ENCODE assay signal across 21 cellular contexts in the genomic region with DNA sequence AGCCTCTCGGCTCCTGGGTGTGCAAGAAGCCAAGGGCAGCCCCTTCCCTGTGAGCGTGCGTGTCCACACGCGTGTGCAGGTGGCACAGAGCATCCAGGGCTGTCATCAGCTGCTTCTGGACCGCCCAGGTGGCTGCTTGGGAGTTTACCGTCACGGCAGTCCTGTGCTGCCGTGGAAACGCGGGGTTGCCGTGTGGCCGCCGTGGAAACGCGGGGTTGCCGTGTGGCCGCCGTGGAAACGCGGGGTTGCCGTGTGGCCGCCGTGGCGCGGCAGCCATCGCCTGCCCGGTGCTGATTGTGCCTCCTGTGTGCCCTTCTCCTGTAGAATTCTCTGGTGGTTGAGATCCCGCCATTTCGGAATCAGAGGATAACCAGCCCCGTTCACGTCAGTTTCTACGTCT.
DNase-seq lines count a peak whose midpoint lies in the region; ATAC-seq and TF ChIP-seq lines count a peak whose summit lies in the region.
"Had no signal": no experiment of that assay in that cellular context is flagged by ENCODE, and none has a peak within 500 bp of the region (broad histone marks: within the 10 kb centered on the region; RNA-seq: fewer than 3 reads in every experiment).

No MANE protein-coding gene starts in this region.

- no peak overlapping the region for H4K8ac ChIP-seq in mesendoderm (ENCODE audit: low read depth, low read length)

- H3K79me1 ChIP-seq in mesendoderm (ENCODE audit: low read length) = no peaks in the 10 kb centered on the region

- H3K4me3 ChIP-seq in BLaER1 treated with 17β-estradiol and CSF1 and Interleukin-3, amounts not matched to agents 10 nM and 100 nM = no peak overlapping the region
- no peak overlapping the region for H3K4me3 ChIP-seq in WERI-Rb-1 (ENCODE audit: low read depth, low read length)
- H3K4me3 ChIP-seq in mesendoderm (ENCODE audit: low read length) = no peak overlapping the region
- H3K4me3 ChIP-seq: A549, GM23338, PC-9 had no signal

- no peak overlapping the region for H2AK5ac ChIP-seq in mesendoderm (ENCODE audit: low read length)

- no peaks in the 10 kb centered on the region for H3K27me3 ChIP-seq in BLaER1 treated with 17β-estradiol and CSF1 and Interleukin-3, amounts not matched to agents 10 nM and 100 nM
- H3K27me3 ChIP-seq in WERI-Rb-1 (ENCODE audit: insufficient read depth, low read depth, severe bottlenecking) (no peaks in the 10 kb centered on the region), mesendoderm (ENCODE audit: insufficient read depth, low read length, poor library complexity) (no peaks in the 10 kb centered on the region)

- peaks cover 6 to 57% (median 31%) of the 10 kb centered on the region in 11 experiments; a peak in 19 of 22 replicates for H3K36me3 ChIP-seq in BLaER1 treated with 17β-estradiol and CSF1 and Interleukin-3, amounts not matched to agents 10 nM and 100 nM
- peaks cover 47% of the 10 kb centered on the region for H3K36me3 ChIP-seq in WERI-Rb-1
- peaks cover 1% of the 10 kb centered on the region for H3K36me3 ChIP-seq in mesendoderm (ENCODE audit: control insufficient read depth, insufficient read depth, low read length)

- H3K9me3 Mint-ChIP-seq in IgD-negative memory B cell (no peaks in the 10 kb centered on the region), activated B cell treated with CpG ODN at 0.5 μM for 24 hours (no peaks in the 10 kb centered on the region)
- H3K9me3 Mint-ChIP-seq in stimulated activated memory B cell treated with anti-CD40 and anti-IgM and Interleukin-4, amounts not matched to agents 10 μg/mL and 1 μg/mL and 100 μg/mL, for 72 hours = no peaks in the 10 kb centered on the region
- H3K9me3 Mint-ChIP-seq: GM23338 had no signal

- H3K4ac ChIP-seq in mesendoderm (ENCODE audit: low read depth, low read length) = no peak overlapping the region

- H4K5ac ChIP-seq in mesendoderm (ENCODE audit: low read length) = no peak overlapping the region

- H2BK15ac ChIP-seq in mesendoderm (replicated peaks; ENCODE audit: low read depth) = no peak overlapping the region

- H3K4me1 ChIP-seq in BLaER1 treated with 17β-estradiol and CSF1 and Interleukin-3, amounts not matched to agents 10 nM and 100 nM = peaks cover 21 to 79% (median 70%) of the 10 kb centered on the region in 10 experiments
- no peaks in the 10 kb centered on the region for H3K4me1 ChIP-seq in mesendoderm (ENCODE audit: control insufficient read depth, low read depth, low read length)
- H3K4me1 ChIP-seq: A549 had no signal

- no peak overlapping the region for H2BK120ac ChIP-seq in mesendoderm (ENCODE audit: low read depth, low read length)

- H3K23ac ChIP-seq in mesendoderm (ENCODE audit: low read length) = no peak overlapping the region

- peak overlapping the region in 2 of 11 experiments; percentile 52 to 78; a peak in 1 of 22 replicates for H3K9ac ChIP-seq in BLaER1 treated with 17β-estradiol and CSF1 and Interleukin-3, amounts not matched to agents 10 nM and 100 nM
- H3K9ac ChIP-seq in mesendoderm (ENCODE audit: low read length) = no peak overlapping the region

- peaks cover 4% of the 10 kb centered on the region for H3K36me3 Mint-ChIP-seq in IgD-negative memory B cell
- H3K36me3 Mint-ChIP-seq in activated B cell treated with CpG ODN at 0.5 μM for 24 hours (ENCODE audit: low read depth) = peaks cover 66% of the 10 kb centered on the region
- H3K36me3 Mint-ChIP-seq in stimulated activated memory B cell treated with anti-CD40 and anti-IgM and Interleukin-4, amounts not matched to agents 10 μg/mL and 1 μg/mL and 100 μg/mL, for 72 hours = peaks cover 68% of the 10 kb centered on the region

- H3K27me3 Mint-ChIP-seq in IgD-negative memory B cell (no peaks in the 10 kb centered on the region), activated B cell treated with CpG ODN at 0.5 μM for 24 hours (no peaks in the 10 kb centered on the region)
- H3K27me3 Mint-ChIP-seq in stimulated activated memory B cell treated with anti-CD40 and anti-IgM and Interleukin-4, amounts not matched to agents 10 μg/mL and 1 μg/mL and 100 μg/mL, for 72 hours = no peaks in the 10 kb centered on the region

- TF ChIP-seq CTCF in activated B cell treated with CpG ODN at 0.5 μM for 24 hours (IDR thresholded peaks at IDR 0.05) (no peak), WERI-Rb-1 (IDR thresholded peaks at IDR 0.05; ENCODE audit: low read depth, low read length) (no peak)

- H3K56ac ChIP-seq in mesendoderm (ENCODE audit: low read length) = no peak overlapping the region

- H3K27ac ChIP-seq in BLaER1 treated with 17β-estradiol and CSF1 and Interleukin-3, amounts not matched to agents 10 nM and 100 nM = peak overlapping the region in 4 of 11 experiments; percentile 70 to 83 (median 78); a peak in 4 of 22 replicates
- H3K27ac ChIP-seq in WERI-Rb-1 (no peak overlapping the region), mesendoderm (ENCODE audit: low read depth, low read length) (no peak overlapping the region)
- H3K27ac ChIP-seq: A549, C4-2B, PC-9, RWPE1 had no signal

- H3K79me2 ChIP-seq in mesendoderm (ENCODE audit: control insufficient read depth, insufficient read depth, low read length) = no peaks in the 10 kb centered on the region

- no peak for DNase-seq in activated B cell treated with CpG ODN at 0.5 μM for 24 hours
- no peak for DNase-seq in WERI-Rb-1
- no peak for DNase-seq in mesendoderm
- no peak for DNase-seq in activated T-cell treated with anti-CD3 and anti-CD28 coated beads, Interleukin-2, amount 50 U/mL, for 1 hour
- DNase-seq: DMS 273 treated with DMSO at 0.1 percent for 48 hours, GF-D8, HCEC 1CT, KBM-7, NCI-H187 treated with DMSO at 0.1 percent for 48 hours, NCI-H2227 treated with DMSO at 0.1 percent for 48 hours, NCI-H524, NCI-H82, PC-9, SIG-M5 had no signal

- peak overlapping the region; percentile 96 to 100 (median 99) for H3K27ac Mint-ChIP-seq in IgD-negative memory B cell
- peak overlapping the region; percentile 97 for H3K27ac Mint-ChIP-seq in activated B cell treated with CpG ODN at 0.5 μM for 24 hours
- peak overlapping the region; percentile 93 for H3K27ac Mint-ChIP-seq in stimulated activated memory B cell treated with anti-CD40 and anti-IgM and Interleukin-4, amounts not matched to agents 10 μg/mL and 1 μg/mL and 100 μg/mL, for 72 hours
- H3K27ac Mint-ChIP-seq: GM23338 had no signal

- peaks cover 0 to 31% (median 0%) of the 10 kb centered on the region in 11 experiments; a peak in 4 of 22 replicates for H4K20me1 ChIP-seq in BLaER1 treated with 17β-estradiol and CSF1 and Interleukin-3, amounts not matched to agents 10 nM and 100 nM

- H3K9me3 ChIP-seq in BLaER1 treated with 17β-estradiol and CSF1 and Interleukin-3, amounts not matched to agents 10 nM and 100 nM (replicated peaks in 1 of 11) = no peaks in the 10 kb centered on the region
- H3K9me3 ChIP-seq in WERI-Rb-1 (ENCODE audit: severe bottlenecking) = no peaks in the 10 kb centered on the region
- H3K9me3 ChIP-seq: A549 had no signal

- no CpG with 5 or more reads among the region's 33 CpGs for WGBS in mesendoderm (ENCODE audit: extremely low coverage, insufficient coverage, low lambda C conversion rate)

- H3K4me2 ChIP-seq in BLaER1 treated with 17β-estradiol and CSF1 and Interleukin-3, amounts not matched to agents 10 nM and 100 nM = peak overlapping the region in 10 of 11 experiments; percentile 83 to 97 (median 94); a peak in 18 of 22 replicates
- H3K4me2 ChIP-seq in mesendoderm (ENCODE audit: low read length) = no peak overlapping the region
- H3K4me2 ChIP-seq: A549, GM23338, PC-9 had no signal

- H3K4me3 Mint-ChIP-seq in IgD-negative memory B cell = peak overlapping the region in 3 of 4 donors; percentile 88 to 96 (median 95)
- peak overlapping the region; percentile 92 for H3K4me3 Mint-ChIP-seq in activated B cell treated with CpG ODN at 0.5 μM for 24 hours
- H3K4me3 Mint-ChIP-seq in stimulated activated memory B cell treated with anti-CD40 and anti-IgM and Interleukin-4, amounts not matched to agents 10 μg/mL and 1 μg/mL and 100 μg/mL, for 72 hours = peak overlapping the region; percentile 85
- H3K4me3 Mint-ChIP-seq: GM23338 had no signal

- peaks cover 27 to 31% (median 31%) of the 10 kb centered on the region in 3 donors for H3K4me1 Mint-ChIP-seq in IgD-negative memory B cell
- H3K4me1 Mint-ChIP-seq in activated B cell treated with CpG ODN at 0.5 μM for 24 hours = peaks cover 61% of the 10 kb centered on the region
- peaks cover 61% of the 10 kb centered on the region for H3K4me1 Mint-ChIP-seq in stimulated activated memory B cell treated with anti-CD40 and anti-IgM and Interleukin-4, amounts not matched to agents 10 μg/mL and 1 μg/mL and 100 μg/mL, for 72 hours

- no peak for ATAC-seq in activated B cell treated with CpG ODN at 0.5 μM for 24 hours (ENCODE audit: low read depth)
- ATAC-seq in stimulated activated memory B cell treated with anti-CD40 and anti-IgM and Interleukin-4, amounts not matched to agents 10 μg/mL and 1 μg/mL and 100 μg/mL, for 72 hours = no peak
- ATAC-seq: A549, GM23338 had no signal

- intact Hi-C loops in activated B cell treated with CpG ODN at 0.5 μM for 24 hours (cut with micrococcal nuclease) = loop anchor here (5.0 kb wide), 1 partner anchor 175 kb away; no protein-coding TSS in a partner anchor

- POLR2A ChIA-PET in activated B cell treated with CpG ODN at 0.5 μM for 24 hours (lab: Charles Lee) = interaction anchor here (1.1 to 5.6 kb wide), 5 partner anchors 30 to 61 kb away, joined by 3 to 44 read pairs (median 27); no protein-coding TSS in a partner anchor

- no peak overlapping the region for H3K18ac ChIP-seq in mesendoderm (ENCODE audit: low read length)

- CTCF ChIA-PET in activated B cell treated with CpG ODN at 0.5 μM for 24 hours (lab: Charles Lee) = interaction anchor here (0.6 to 1.5 kb wide), 3 partner anchors 40 to 71 kb away, joined by 3 to 5 read pairs (median 3); no protein-coding TSS in a partner anchor

- H2BK5ac ChIP-seq in mesendoderm (ENCODE audit: low read length) = no peak overlapping the region
